Comparison of ENCODE assay signal across 39 cellular contexts in the genomic region with DNA sequence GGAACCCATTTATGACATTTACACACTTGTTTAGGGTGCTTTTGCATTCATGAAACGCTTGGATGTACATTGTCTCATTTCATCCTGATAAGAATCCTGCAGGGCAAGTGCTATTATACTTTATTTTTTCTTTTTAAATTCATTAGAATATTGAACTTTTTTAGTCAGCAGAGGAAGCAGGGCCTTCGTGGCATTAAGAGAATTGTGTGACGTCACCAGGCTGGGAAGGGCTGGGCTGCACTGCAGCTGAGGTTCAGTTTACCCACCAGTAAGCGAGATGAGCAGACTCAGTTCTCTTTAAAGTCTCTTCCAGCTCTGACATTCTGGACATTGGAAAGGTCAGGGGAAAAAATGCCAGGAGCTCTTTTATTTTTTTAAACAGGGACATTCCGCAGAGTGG.
"Had no signal": no experiment of that assay in that cellular context is flagged by ENCODE, and none has a peak within 500 bp of the region (broad histone marks: within the 10 kb centered on the region; RNA-seq: fewer than 3 reads in every experiment).

No MANE protein-coding gene starts in this region.

- H3K9me3 Mint-ChIP-seq: activated B cell treated with CpG ODN at 0.5 μM for 24 hours; activated CD4-positive, alpha-beta memory T cell treated with anti-CD3 and anti-CD28 coated beads for 36 hours; activated CD8-positive, alpha-beta T cell treated with anti-CD3 and anti-CD28 coated beads for 36 hours; activated naive CD4-positive, alpha-beta T cell treated with anti-CD3 and anti-CD28 coated beads, Interleukin-2, amount 50 U/mL, for 24 hours; activated naive CD8-positive, alpha-beta T cell treated with anti-CD3 and anti-CD28 coated beads, Interleukin-2, amount 50 U/mL, for 24 hours; activated T-cell treated with anti-CD3 and anti-CD28 coated beads, Interleukin-2, amount 50 U/mL, for 4 hours; activated T-helper 17 cell treated with anti-CD3 and anti-CD28 coated beads, Interleukin-2, amount 50 U/mL, for 72 hours; central memory CD8-positive, alpha-beta T cell had no signal

- H3K27ac Mint-ChIP-seq: activated B cell treated with CpG ODN at 0.5 μM for 24 hours; activated CD4-positive, alpha-beta memory T cell treated with anti-CD3 and anti-CD28 coated beads for 36 hours; activated CD4-positive, alpha-beta T cell treated with anti-CD3 and anti-CD28 coated beads, Interleukin-2, amount 10 ng/mL, durations not matched to agents 24 days and 14 days; activated CD8-positive, alpha-beta T cell treated with anti-CD3 and anti-CD28 coated beads for 36 hours; activated naive CD4-positive, alpha-beta T cell treated with anti-CD3 and anti-CD28 coated beads, Interleukin-2, amount 50 U/mL, for 24 hours; activated naive CD8-positive, alpha-beta T cell; activated naive CD8-positive, alpha-beta T cell treated with anti-CD3 and anti-CD28 coated beads, Interleukin-2, amount 10 ng/mL, durations not matched to agents 7 days and 5 days; activated naive CD8-positive, alpha-beta T cell treated with anti-CD3 and anti-CD28 coated beads, Interleukin-2, amount 50 U/mL, for 24 hours; activated T-cell treated with anti-CD3 and anti-CD28 coated beads, Interleukin-2, amount 50 U/mL, for 72 hours; activated T-helper 1 cell treated with anti-CD3 and anti-CD28 coated beads, Interleukin-12 subunit alpha, Interleukin-12 subunit beta, Interleukin-2, Interleukin-4 antibody, amounts not matched to agents 30 ng/mL and 10 ng/mL and 1 ng/mL, durations not matched to agents 14 hours and 24 hours and 36 hours; activated T-helper 17 cell treated with anti-CD3 and anti-CD28 coated beads, Interleukin-2, amount 50 U/mL, for 72 hours; T-helper 1 cell treated with Interleukin-12 subunit alpha and Interleukin-12 subunit beta and Interleukin-4 antibody, amounts not matched to agents 30 μg/mL and 1 μg/mL, for 36 hours; T-helper 2 cell treated with Interferon-gamma antibody and Interleukin-4, amounts not matched to agents 5 μg/mL and 100 μg/mL, for 36 hours had no signal

- DNase-seq: activated B cell treated with CpG ODN at 0.5 μM for 24 hours; activated CD4-positive, alpha-beta memory T cell treated with anti-CD3 and anti-CD28 coated beads for 36 hours; activated CD4-positive, alpha-beta T cell treated with anti-CD3 and anti-CD28 coated beads for 4 hours; activated CD4-positive, alpha-beta T cell treated with anti-CD3 and anti-CD28 coated beads, Interleukin-2, amount 10 ng/mL, durations not matched to agents 24 days and 14 days; activated CD4-positive, alpha-beta T cell treated with anti-CD3 and anti-CD28 coated beads, Interleukin-2, amount 50 U/mL, for 1 hour; activated CD4-positive, alpha-beta T cell treated with anti-CD3 and anti-CD28 coated beads, Interleukin-2, amount 50 U/mL, for 4 hours; activated CD4-positive, CD25-positive, alpha-beta regulatory T cell treated with anti-CD3 and anti-CD28 coated beads, Interleukin-2, amount 50 U/mL, for 72 hours; activated CD8-positive, alpha-beta memory T cell treated with anti-CD3 and anti-CD28 coated beads, Interleukin-2, amount 50 U/mL, for 4 hours; activated CD8-positive, alpha-beta T cell treated with anti-CD3 and anti-CD28 coated beads for 36 hours; activated effector memory CD4-positive, alpha-beta T cell treated with Interleukin-2 at 50 U/mL for 16 hours; activated gamma-delta T cell; activated naive CD4-positive, alpha-beta T cell treated with anti-CD3 and anti-CD28 coated beads, Interleukin-2, amount 10 ng/mL, durations not matched to agents 7 days and 5 days; activated naive CD4-positive, alpha-beta T cell treated with Interleukin-2 at 50 U/mL for 16 hours; activated naive CD8-positive, alpha-beta T cell treated with anti-CD3 and anti-CD28 coated beads, Interleukin-2, amount 10 ng/mL, durations not matched to agents 7 days and 5 days; activated naive CD8-positive, alpha-beta T cell treated with anti-CD3 and anti-CD28 coated beads, Interleukin-2, amount 50 U/mL, for 24 hours; activated T-cell treated with anti-CD3 and anti-CD28 coated beads for 4 hours; activated T-cell treated with anti-CD3 and anti-CD28 coated beads, Interleukin-2, amount 50 U/mL, for 1 hour; activated T-cell treated with anti-CD3 and anti-CD28 coated beads, Interleukin-2, amount 50 U/mL, for 4 hours; activated T-cell treated with anti-CD3 and anti-CD28 coated beads, Interleukin-2, amount 50 U/mL, for 72 hours; amygdala; anterior cingulate cortex; caudate nucleus; cerebellar nuclear complex; T-helper 1 cell; T-helper 2 cell; T-helper 9 cell had no signal

- H3K27me3 Mint-ChIP-seq: activated CD4-positive, alpha-beta memory T cell treated with anti-CD3 and anti-CD28 coated beads for 36 hours; activated CD4-positive, alpha-beta T cell treated with anti-CD3 and anti-CD28 coated beads, Interleukin-2, amount 10 ng/mL, durations not matched to agents 24 days and 14 days; activated CD8-positive, alpha-beta T cell treated with anti-CD3 and anti-CD28 coated beads for 36 hours; activated naive CD4-positive, alpha-beta T cell treated with anti-CD3 and anti-CD28 coated beads, Interleukin-2, amount 50 U/mL, for 24 hours; activated naive CD8-positive, alpha-beta T cell; activated naive CD8-positive, alpha-beta T cell treated with anti-CD3 and anti-CD28 coated beads, Interleukin-2, amount 10 ng/mL, durations not matched to agents 7 days and 5 days; activated naive CD8-positive, alpha-beta T cell treated with anti-CD3 and anti-CD28 coated beads, Interleukin-2, amount 50 U/mL, for 24 hours; activated T-helper 17 cell treated with anti-CD3 and anti-CD28 coated beads, Interleukin-2, amount 50 U/mL, for 72 hours had no signal

- H3K4me3 ChIP-seq: ascending aorta, cardiac muscle cell had no signal

- H3K27me3 ChIP-seq: ascending aorta, cardiac muscle cell had no signal

- H3K36me3 Mint-ChIP-seq: activated CD4-positive, alpha-beta memory T cell treated with anti-CD3 and anti-CD28 coated beads for 36 hours; activated naive CD4-positive, alpha-beta T cell treated with anti-CD3 and anti-CD28 coated beads, Interleukin-2, amount 10 ng/mL, durations not matched to agents 7 days and 5 days; activated naive CD4-positive, alpha-beta T cell treated with anti-CD3 and anti-CD28 coated beads, Interleukin-2, amount 50 U/mL, for 24 hours; activated naive CD8-positive, alpha-beta T cell; activated naive CD8-positive, alpha-beta T cell treated with anti-CD3 and anti-CD28 coated beads, Interleukin-2, amount 10 ng/mL, durations not matched to agents 7 days and 5 days; brain had no signal

- H3K4me1 ChIP-seq: ascending aorta had no signal

- H3K4me3 Mint-ChIP-seq: activated B cell treated with CpG ODN at 0.5 μM for 24 hours; activated CD4-positive, alpha-beta memory T cell treated with anti-CD3 and anti-CD28 coated beads for 36 hours; activated CD4-positive, alpha-beta T cell treated with anti-CD3 and anti-CD28 coated beads, Interleukin-2, amount 10 ng/mL, durations not matched to agents 24 days and 14 days; activated CD8-positive, alpha-beta T cell treated with anti-CD3 and anti-CD28 coated beads for 36 hours; activated naive CD4-positive, alpha-beta T cell treated with anti-CD3 and anti-CD28 coated beads, Interleukin-2, amount 10 ng/mL, durations not matched to agents 7 days and 5 days; activated naive CD4-positive, alpha-beta T cell treated with anti-CD3 and anti-CD28 coated beads, Interleukin-2, amount 50 U/mL, for 24 hours; activated naive CD8-positive, alpha-beta T cell; activated naive CD8-positive, alpha-beta T cell treated with anti-CD3 and anti-CD28 coated beads, Interleukin-2, amount 10 ng/mL, durations not matched to agents 7 days and 5 days; activated naive CD8-positive, alpha-beta T cell treated with anti-CD3 and anti-CD28 coated beads, Interleukin-2, amount 50 U/mL, for 24 hours; activated T-cell treated with anti-CD3 and anti-CD28 coated beads, Interleukin-2, amount 50 U/mL, for 4 hours; activated T-cell treated with anti-CD3 and anti-CD28 coated beads, Interleukin-2, amount 50 U/mL, for 72 hours; activated T-helper 1 cell treated with anti-CD3 and anti-CD28 coated beads, Interleukin-12 subunit alpha, Interleukin-12 subunit beta, Interleukin-2, Interleukin-4 antibody, amounts not matched to agents 30 ng/mL and 10 ng/mL and 1 ng/mL, durations not matched to agents 14 hours and 24 hours and 36 hours; activated T-helper 17 cell treated with anti-CD3 and anti-CD28 coated beads, Interleukin-2, amount 50 U/mL, for 72 hours; central memory CD8-positive, alpha-beta T cell; T-helper 1 cell treated with Interleukin-12 subunit alpha and Interleukin-12 subunit beta and Interleukin-4 antibody, amounts not matched to agents 30 μg/mL and 1 μg/mL, for 36 hours; T-helper 2 cell treated with Interferon-gamma antibody and Interleukin-4, amounts not matched to agents 5 μg/mL and 100 μg/mL, for 36 hours had no signal

- H3K27ac ChIP-seq: ascending aorta, cardiac muscle cell, VCaP had no signal

- H3K9me3 ChIP-seq: ascending aorta had no signal

- H3K36me3 ChIP-seq: ascending aorta, cardiac muscle cell had no signal

- FAIRE-seq: bronchial epithelial cell, TTC549 had no signal

- ATAC-seq: activated CD8-positive, alpha-beta T cell treated with anti-CD3 and anti-CD28 coated beads for 36 hours; activated naive CD8-positive, alpha-beta T cell treated with anti-CD3 and anti-CD28 coated beads, Interleukin-2, amount 50 U/mL, for 24 hours; activated T-cell treated with anti-CD3 and anti-CD28 coated beads, Interleukin-2, amount 50 U/mL, for 4 hours; activated T-cell treated with anti-CD3 and anti-CD28 coated beads, Interleukin-2, amount 50 U/mL, for 72 hours; activated T-helper 17 cell treated with anti-CD3 and anti-CD28 coated beads, Interleukin-2, amount 50 U/mL, for 72 hours had no signal
